In the genomic region with DNA sequence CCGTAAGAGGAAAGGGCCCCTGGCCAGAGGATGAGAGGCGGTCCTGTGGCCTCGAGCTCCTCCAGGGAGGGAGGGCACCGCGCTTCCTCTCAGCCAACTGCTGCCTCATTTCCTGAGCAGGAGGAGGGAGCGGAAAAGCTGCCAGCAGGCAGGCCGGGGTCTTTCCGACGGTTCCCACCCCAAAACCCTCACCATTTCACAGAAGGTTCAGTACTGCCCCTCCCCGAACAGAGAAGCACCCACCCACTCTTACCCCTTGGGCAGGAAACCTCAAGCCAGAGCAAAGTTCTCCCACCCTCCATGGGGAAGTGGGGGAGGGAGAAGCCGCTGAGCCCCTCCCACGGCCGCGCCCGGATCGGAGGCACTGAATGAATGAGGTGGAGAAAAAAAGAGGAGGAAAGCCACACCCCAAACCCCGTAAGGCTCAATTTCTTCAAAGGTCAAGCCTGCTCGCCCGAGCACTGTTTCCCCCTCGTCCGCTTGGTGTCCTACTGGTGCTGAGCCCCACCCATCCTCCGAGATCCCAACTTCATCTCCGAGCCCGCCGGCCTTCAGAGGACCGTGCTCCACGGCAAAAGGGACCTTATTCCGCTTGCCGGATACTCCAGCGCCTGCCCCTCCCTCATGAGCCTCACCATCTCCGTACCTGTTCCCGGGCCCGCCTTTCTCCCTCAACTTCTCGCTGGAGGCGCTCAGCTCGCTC, we compare ENCODE assay signal across 8 cellular contexts. TPM values are rescaled to one million over a fixed set of nuclear protein-coding genes. Genes with fewer than 3 reads are reported as not detected.
DNase-seq lines count a peak whose midpoint lies in the region; ATAC-seq and TF ChIP-seq lines count a peak whose summit lies in the region.

No MANE protein-coding gene starts in this region.

- TF ChIP-seq POLR2A in esophagus muscularis mucosa (IDR thresholded peaks at IDR 0.05; ENCODE audit: low read depth), result no peak

- H3K4me3 ChIP-seq in OCI-LY7 (ENCODE audit: low read depth, low read length, poor library complexity, severe bottlenecking) (peak overlapping the region; percentile 86), esophagus muscularis mucosa (peak overlapping the region; percentile 66 to 97 (median 95))

- DNase-seq in AG20443 (ENCODE audit: low spot score) (peak; percentile 85), OCI-LY7 (ENCODE audit: low spot score) (peak; percentile 58), esophagus muscularis mucosa (ENCODE audit: extremely low spot score) (no peak), naive B cell (peak; percentile 57)
- DNase-seq in activated T-cell treated with anti-CD3 and anti-CD28 coated beads, Interleukin-2, amount 50 U/mL, for 24 hours, result peak; percentile 86

- peaks cover 39% of the 10 kb centered on the region for H4K20me1 ChIP-seq in OCI-LY7 (ENCODE audit: insufficient read depth, low read length)

- no peak for TF ChIP-seq EP300 in esophagus muscularis mucosa (IDR thresholded peaks at IDR 0.05)

- no peaks in the 10 kb centered on the region for H3K27me3 Mint-ChIP-seq in activated T-cell treated with anti-CD3 and anti-CD28 coated beads, Interleukin-2, amount 50 U/mL, for 24 hours
- peaks cover 0 to 6% (median 0%) of the 10 kb centered on the region in 3 donors for H3K27me3 Mint-ChIP-seq in naive B cell
- no peaks in the 10 kb centered on the region for H3K27me3 Mint-ChIP-seq in stimulated activated memory B cell treated with anti-CD40 and anti-IgM and Interleukin-4, amounts not matched to agents 10 μg/mL and 1 μg/mL and 100 μg/mL, for 72 hours

- H3K9me3 ChIP-seq in OCI-LY7 (ENCODE audit: low read length) (no peaks in the 10 kb centered on the region), esophagus muscularis mucosa (no peaks in the 10 kb centered on the region)

- peaks cover 52% of the 10 kb centered on the region for H3K4me1 Mint-ChIP-seq in activated T-cell treated with anti-CD3 and anti-CD28 coated beads, Interleukin-2, amount 50 U/mL, for 24 hours (ENCODE audit: low read depth)
- H3K4me1 Mint-ChIP-seq in naive B cell, result peaks cover 46 to 58% (median 57%) of the 10 kb centered on the region in 3 donors
- peaks cover 53% of the 10 kb centered on the region for H3K4me1 Mint-ChIP-seq in stimulated activated memory B cell treated with anti-CD40 and anti-IgM and Interleukin-4, amounts not matched to agents 10 μg/mL and 1 μg/mL and 100 μg/mL, for 72 hours

- H3K36me3 ChIP-seq in OCI-LY7 (ENCODE audit: insufficient read depth, low read length), result peaks cover 36% of the 10 kb centered on the region
- H3K36me3 ChIP-seq in esophagus muscularis mucosa, result peaks cover 0 to 15% (median 4%) of the 10 kb centered on the region in 4 donors

- H3K4me2 ChIP-seq in OCI-LY7 (ENCODE audit: low read length), result peak overlapping the region; percentile 98

- no peaks in the 10 kb centered on the region for H3K9me3 Mint-ChIP-seq in activated T-cell treated with anti-CD3 and anti-CD28 coated beads, Interleukin-2, amount 50 U/mL, for 24 hours
- H3K9me3 Mint-ChIP-seq in naive B cell, result no peaks in the 10 kb centered on the region
- no peaks in the 10 kb centered on the region for H3K9me3 Mint-ChIP-seq in stimulated activated memory B cell treated with anti-CD40 and anti-IgM and Interleukin-4, amounts not matched to agents 10 μg/mL and 1 μg/mL and 100 μg/mL, for 72 hours

- H3K27ac ChIP-seq in OCI-LY7 (ENCODE audit: low read depth, low read length, poor library complexity, severe bottlenecking) (peak overlapping the region; percentile 83), esophagus muscularis mucosa (replicated peaks in 1 of 4) (peak overlapping the region; percentile 88 to 95 (median 92))

- intact Hi-C loops in OCI-LY7 (cut with micrococcal nuclease; ENCODE audit: unreplicated experiment), result loop anchor here (2.0 to 10.0 kb wide), 2 partner anchors 38 to 292 kb away; partner anchors contain the start of gene UBAP2L
- intact Hi-C loops in esophagus muscularis mucosa (cut with DNase I), result loop anchor here (5.0 kb wide), 1 partner anchor 190 kb away; the partner anchor contains the start of gene RPS27

- peak overlapping the region; percentile 43; the same call in 1 of the 2 replicates for H2AFZ ChIP-seq in OCI-LY7 (ENCODE audit: low read length)

- CTCF ChIA-PET in OCI-LY7 (lab: Charles Lee; ENCODE audit: unreplicated experiment), result no interaction called here

- H3K4me1 ChIP-seq in OCI-LY7 (ENCODE audit: insufficient read depth, low read length, poor library complexity, severe bottlenecking) (peaks cover 41% of the 10 kb centered on the region), esophagus muscularis mucosa (peaks cover 43 to 57% (median 54%) of the 10 kb centered on the region in 4 donors)

- no peaks in the 10 kb centered on the region for H3K9me2 ChIP-seq in OCI-LY7 (ENCODE audit: insufficient read depth, low read length)

- peak overlapping the region; percentile 98 for H3K4me3 Mint-ChIP-seq in activated T-cell treated with anti-CD3 and anti-CD28 coated beads, Interleukin-2, amount 50 U/mL, for 24 hours
- H3K4me3 Mint-ChIP-seq in naive B cell, result peak overlapping the region; percentile 97 to 100 (median 100)
- H3K4me3 Mint-ChIP-seq in stimulated activated memory B cell treated with anti-CD40 and anti-IgM and Interleukin-4, amounts not matched to agents 10 μg/mL and 1 μg/mL and 100 μg/mL, for 72 hours, result peak overlapping the region; percentile 86

- ATAC-seq in GM19023 (IDR thresholded peaks at IDR 0.05; ENCODE audit: unreplicated experiment) (peak; percentile 42), HG03342 (IDR thresholded peaks at IDR 0.05; ENCODE audit: unreplicated experiment) (peak; percentile 33), naive B cell (ENCODE audit: low read depth in 2 of 2) (peak; percentile 8 to 9)
- ATAC-seq in stimulated activated memory B cell treated with anti-CD40 and anti-IgM and Interleukin-4, amounts not matched to agents 10 μg/mL and 1 μg/mL and 100 μg/mL, for 72 hours, result peak; percentile 85

- H3K27ac Mint-ChIP-seq in activated T-cell treated with anti-CD3 and anti-CD28 coated beads, Interleukin-2, amount 50 U/mL, for 24 hours, result peak overlapping the region; percentile 99
- peak overlapping the region; percentile 93 to 100 (median 100) for H3K27ac Mint-ChIP-seq in naive B cell
- peak overlapping the region; percentile 92 for H3K27ac Mint-ChIP-seq in stimulated activated memory B cell treated with anti-CD40 and anti-IgM and Interleukin-4, amounts not matched to agents 10 μg/mL and 1 μg/mL and 100 μg/mL, for 72 hours

- H3K36me3 Mint-ChIP-seq in activated T-cell treated with anti-CD3 and anti-CD28 coated beads, Interleukin-2, amount 50 U/mL, for 24 hours (ENCODE audit: low read depth), result peaks cover 58% of the 10 kb centered on the region
- H3K36me3 Mint-ChIP-seq in naive B cell, result peaks cover 4 to 9% of the 10 kb centered on the region in 2 donors
- peaks cover 32% of the 10 kb centered on the region for H3K36me3 Mint-ChIP-seq in stimulated activated memory B cell treated with anti-CD40 and anti-IgM and Interleukin-4, amounts not matched to agents 10 μg/mL and 1 μg/mL and 100 μg/mL, for 72 hours

- H3K27me3 ChIP-seq in esophagus muscularis mucosa, result no peaks in the 10 kb centered on the region

- TF ChIP-seq CTCF in OCI-LY7 (conservative IDR thresholded peaks at IDR 0.05; ENCODE audit: low read length) (peak; percentile 27), esophagus muscularis mucosa (IDR thresholded peaks at IDR 0.05) (no peak)

- under 1% methylated on average over 30 of the region's 36 CpGs for WGBS in esophagus muscularis mucosa

- peaks cover 53% of the 10 kb centered on the region for H3K79me2 ChIP-seq in OCI-LY7 (ENCODE audit: insufficient read depth, low read depth, low read length)

- POLR2A ChIA-PET in OCI-LY7 (lab: Charles Lee), result interaction anchor here (0.9 to 1.4 kb wide), 4 partner anchors 18 to 326 kb away, joined by 3 to 4 read pairs (median 4); no protein-coding TSS in a partner anchor

- no TSS peak for BruUV-seq in OCI-LY7 (replicated peaks; lab: Mats Ljungman, UMichigan)

RNA-seq across cellular contexts. Expression of gene TPM3, which starts 9.4 kb away (rescaled TPM):
- 235 and 359 TPM in 2 replicates for total RNA-seq in OCI-LY7 (2014; rRNA removed; shearing (Covaris generic))
- 417 and 420 TPM in 2 replicates for total RNA-seq in OCI-LY7 (2022)
- total RNA-seq in esophagus muscularis mucosa, result 100 to 1,000 TPM in 3 of 4 donors, 10 to 100 TPM in 1; 75.6 to 205 (median 131) TPM
- polyA plus RNA-seq in naive B cell (ENCODE audit: low read depth in 6 of 6), result 100 to 1,000 TPM; 669 to 816 (median 772) TPM

RNA-seq across cellular contexts. Expression of gene CFAP141, which starts 23.6 kb away (rescaled TPM):
- not detected in 2 replicates for total RNA-seq in OCI-LY7 (2014; rRNA removed; shearing (Covaris generic))
- total RNA-seq in OCI-LY7 (2022) (not detected in 2 replicates), esophagus muscularis mucosa (not detected)
- polyA plus RNA-seq in naive B cell (ENCODE audit: low read depth in 6 of 6), result not detected

RNA-seq across cellular contexts. Expression of gene NUP210L, which starts 27.6 kb away (rescaled TPM):
- 0.03 TPM in 2 replicates for total RNA-seq in OCI-LY7 (2014; rRNA removed; shearing (Covaris generic))
- total RNA-seq in OCI-LY7 (2022) (0.06 TPM in 2 replicates), esophagus muscularis mucosa (not detected)
- not detected for polyA plus RNA-seq in naive B cell (ENCODE audit: low read depth in 6 of 6)

RNA-seq across cellular contexts. Expression of gene UBAP2L, which starts 38.3 kb away (rescaled TPM):
- total RNA-seq in OCI-LY7 (2014; rRNA removed; shearing (Covaris generic)), result 80.4 and 98.6 TPM in 2 replicates
- total RNA-seq in OCI-LY7 (2022) (176 and 179 TPM in 2 replicates), esophagus muscularis mucosa (10 to 100 TPM; 53.6 to 79.7 (median 63.4) TPM)
- 10 to 100 TPM; 23.7 to 81.6 (median 47.4) TPM for polyA plus RNA-seq in naive B cell (ENCODE audit: low read depth in 6 of 6)

Comparison
In these comparisons a context has a peak if more than half of its experiments do, and no peak if none do; other contexts are left out.
1. ATAC-seq: peak in every context shown above with its lines; median percentile 85 in stimulated activated memory B cell treated with anti-CD40 and anti-IgM and Interleukin-4, amounts not matched to agents 10 μg/mL and 1 μg/mL and 100 μg/mL, for 72 hours; 42 in GM19023; 33 in HG03342; 8 in naive B cell.